15 cellular contexts compared by ENCODE assay signal in the genomic region with DNA sequence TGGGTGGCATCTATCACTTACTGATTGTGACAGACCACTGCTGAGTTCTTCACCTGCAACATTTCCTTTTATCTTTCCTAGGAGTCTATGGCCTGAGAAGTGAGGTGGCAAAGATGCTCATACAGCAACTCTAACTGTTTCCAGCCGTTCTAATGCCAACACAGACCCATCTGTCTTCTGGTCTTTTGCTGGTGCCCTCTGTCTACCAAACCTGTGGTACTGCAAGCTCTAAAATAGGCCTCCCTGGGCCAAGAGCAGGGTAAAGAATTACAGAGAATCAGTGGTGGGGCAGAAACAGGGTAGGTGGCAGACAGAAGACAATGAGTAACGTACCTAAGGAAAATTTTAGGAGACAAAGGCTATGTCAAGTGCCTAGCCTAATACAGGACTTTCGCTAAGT.
DNase-seq lines count a peak whose midpoint lies in the region; ATAC-seq, FAIRE-seq and TF ChIP-seq lines count a peak whose summit lies in the region.
"Had no signal": no experiment of that assay in that cellular context is flagged by ENCODE, and none has a peak within 500 bp of the region (broad histone marks: within the 10 kb centered on the region; RNA-seq: fewer than 3 reads in every experiment).

No MANE protein-coding gene starts in this region.

- in situ Hi-C loops in transverse colon (cut with MboI; ENCODE audit: low pct_ligation_motif_present in 1 of 4, low pct_unique_long_range_greater_than_20kb in 1 of 4, low sequenced_read_pairs in 3 of 4), result no loop called here

- peaks cover 15% of the 10 kb centered on the region for H3K4me1 ChIP-seq in parathyroid adenoma
- H3K4me1 ChIP-seq in tibial nerve, result no peaks in the 10 kb centered on the region
- H3K4me1 ChIP-seq in transverse colon, result no peaks in the 10 kb centered on the region
- H3K4me1 ChIP-seq: Caco-2, colonic mucosa, heart left ventricle had no signal

- H3K27ac ChIP-seq in parathyroid adenoma (no peak overlapping the region), tibial nerve (no peak overlapping the region), transverse colon (no peak overlapping the region)
- H3K27ac ChIP-seq: colonic mucosa, heart left ventricle, upper lobe of left lung had no signal

- no peak overlapping the region for H3K9ac ChIP-seq in parathyroid adenoma

- WGBS in tibial nerve, 2 donors, result 77 to 80% methylated on average over 3 of the region's 3 CpGs
- WGBS in transverse colon (ENCODE audit: low coverage in 1 of 2), 2 donors, result 72 to 100% methylated on average over 1 to 3 of the region's 3 CpGs

- H3K9me3 ChIP-seq in parathyroid adenoma (ENCODE audit: control insufficient read depth, low read length) (no peaks in the 10 kb centered on the region), tibial nerve (no peaks in the 10 kb centered on the region), transverse colon (no peaks in the 10 kb centered on the region)
- H3K9me3 ChIP-seq: Caco-2, colonic mucosa, heart left ventricle, upper lobe of left lung had no signal

- no peaks in the 10 kb centered on the region for H3K79me2 ChIP-seq in parathyroid adenoma

- peak overlapping the region; percentile 23 for H2AFZ ChIP-seq in parathyroid adenoma

- no peaks in the 10 kb centered on the region for H3K27me3 ChIP-seq in parathyroid adenoma (ENCODE audit: control insufficient read depth, insufficient read depth, low read length)
- H3K27me3 ChIP-seq in tibial nerve, result no peaks in the 10 kb centered on the region
- H3K27me3 ChIP-seq in transverse colon, result no peaks in the 10 kb centered on the region
- H3K27me3 ChIP-seq: colonic mucosa, heart left ventricle, upper lobe of left lung had no signal

- TF ChIP-seq POLR2A in GM12892 (IDR thresholded peaks at IDR 0.05; ENCODE audit: low read depth, low read length), result no peak
- TF ChIP-seq POLR2A in tibial nerve (IDR thresholded peaks at IDR 0.05), result no peak
- no peak for TF ChIP-seq POLR2A in transverse colon (IDR thresholded peaks at IDR 0.05)

- intact Hi-C loops in transverse colon (cut with DNase I; ENCODE audit: low total_unique reads), result no loop called here

- H3K4me3 ChIP-seq in parathyroid adenoma (ENCODE audit: low read depth, low read length) (no peak overlapping the region), tibial nerve (no peak overlapping the region), transverse colon (no peak overlapping the region)
- H3K4me3 ChIP-seq: colonic mucosa, heart left ventricle, upper lobe of left lung had no signal

- ATAC-seq in HG03520 (IDR thresholded peaks at IDR 0.05; ENCODE audit: unreplicated experiment), result no peak
- ATAC-seq: heart left ventricle had no signal

- peak; percentile 5 for FAIRE-seq in GM12892 (lab: Jason Lieb, UNC)

- no peaks in the 10 kb centered on the region for H3K36me3 ChIP-seq in parathyroid adenoma (ENCODE audit: control insufficient read depth, insufficient read depth, low read length)
- no peaks in the 10 kb centered on the region for H3K36me3 ChIP-seq in tibial nerve
- no peaks in the 10 kb centered on the region for H3K36me3 ChIP-seq in transverse colon
- H3K36me3 ChIP-seq: colonic mucosa, heart left ventricle, upper lobe of left lung had no signal

- TF ChIP-seq CTCF in parathyroid adenoma (IDR thresholded peaks at IDR 0.05) (peak; percentile 29), tibial nerve (IDR thresholded peaks at IDR 0.05) (no peak), transverse colon (IDR thresholded peaks at IDR 0.05) (peak in 1 of 5 experiments; percentile 10)

- DNase-seq in GM12892 (ENCODE audit: insufficient read length) (no peak), NCI-H748 (lab: John Stamatoyannopoulos, UW; ENCODE audit: unreplicated experiment) (peak; percentile 31), dermis blood vessel endothelial cell (peak; percentile 20), tibial nerve (ENCODE audit: low spot score in 2 of 2) (no peak), transverse colon (no peak), AG08396 (ENCODE audit: low spot score) (no peak)
- DNase-seq: activated gamma-delta T cell, colonic mucosa, heart left ventricle, NCI-H1436, OCI-M1, upper lobe of left lung had no signal

- no peak overlapping the region for H3K4me2 ChIP-seq in parathyroid adenoma (ENCODE audit: low read length)

- TF ChIP-seq EP300 in tibial nerve (IDR thresholded peaks at IDR 0.05) (no peak), transverse colon (IDR thresholded peaks at IDR 0.05; ENCODE audit: low read depth) (no peak)

Comparison
In these comparisons a context has a peak if more than half of its experiments do, and no peak if none do; other contexts are left out.
1. DNase-seq: peak in NCI-H748 (single experiment) and dermis blood vessel endothelial cell (single experiment); none in GM12892 (single experiment), tibial nerve (0 of 2), transverse colon (single experiment) and AG08396 (single experiment).